In genomic region chr19:18648971-18649310, GRCh38 we compare ENCODE assay signal across 2 cellular contexts.
TF ChIP-seq lines count a peak whose summit lies in the region.

No MANE protein-coding gene starts in this region.

TF ChIP-seq in liver, 16 proteins besides CTCF, POLR2A, EP300 and RAD21:
- TF ChIP-seq FOXA2 (IDR thresholded peaks at IDR 0.05) (no peak), FOXA1 (IDR thresholded peaks at IDR 0.05) (no peak), TAF1 (conservative IDR thresholded peaks at IDR 0.05) (no peak), EGR1 (IDR thresholded peaks at IDR 0.05; ENCODE audit: low read depth in 2 of 2) (no peak), HNF4G (IDR thresholded peaks at IDR 0.05) (no peak), RXRA (IDR thresholded peaks at IDR 0.05) (no peak), ZBTB33 (IDR thresholded peaks at IDR 0.05) (no peak)

TF ChIP-seq in HepG2, 621 proteins besides CTCF, POLR2A, EP300 and RAD21:
- TF ChIP-seq NFE2L1 (CRISPR knock-in tag; IDR thresholded peaks at IDR 0.05; ENCODE audit: borderline replicate concordance) (no peak), KLF11 (CRISPR knock-in tag; IDR thresholded peaks at IDR 0.05) (no peak), ATF4 (CRISPR knock-in tag; IDR thresholded peaks at IDR 0.05) (no peak), ZFP82 (CRISPR knock-in tag; IDR thresholded peaks at IDR 0.05; ENCODE audit: borderline replicate concordance) (no peak)
